ENCODE assay signal across 8 cellular contexts in genomic region chr17:68197091-68197996, GRCh38. TPM values are rescaled to one million over a fixed set of nuclear protein-coding genes. Genes with fewer than 3 reads are reported as not detected.
DNase-seq lines count a peak whose midpoint lies in the region; ATAC-seq, FAIRE-seq and TF ChIP-seq lines count a peak whose summit lies in the region.

No MANE protein-coding gene starts in this region.

- H2BK15ac ChIP-seq in H1 (ENCODE audit: low read length): no peak overlapping the region

- H3K79me2 ChIP-seq in H1 (ENCODE audit: control insufficient read depth in 1 of 2, insufficient read depth in 2 of 2, low read length in 2 of 2): no peaks in the 10 kb centered on the region
- H3K79me2 ChIP-seq in parathyroid adenoma: no peaks in the 10 kb centered on the region

- H2BK120ac ChIP-seq in H1 (replicated peaks; ENCODE audit: low read depth, low read length): no peak overlapping the region

- H4K5ac ChIP-seq in H1 (ENCODE audit: insufficient read length, low read depth, low read length): no peak overlapping the region

- H2BK12ac ChIP-seq in H1 (ENCODE audit: low read depth, low read length): no peak overlapping the region

- TF ChIP-seq POLR2A in H1 (IDR thresholded peaks at IDR 0.05; ENCODE audit: control extremely low read depth in 1 of 2, low read depth in 2 of 2, low read length in 2 of 2): no peak

- no peaks in the 10 kb centered on the region for H3K79me1 ChIP-seq in H1 (ENCODE audit: low read depth, low read length)

- WGBS in H1 (ENCODE audit: extremely low coverage in 1 of 2, insufficient coverage in 1 of 2, insufficient read length in 1 of 2, insufficient replicate concordance in 2 of 2, low coverage in 1 of 2, low lambda C conversion rate in 2 of 2, missing lambda C conversion rate in 1 of 2), 2 experiments: 3% methylated on average over 29 of the region's 53 CpGs; no CpG with 5 or more reads in 1 of the 2 experiments

- in situ Hi-C loops in ACHN (cut with HindIII; ENCODE audit: low pct_ligation_motif_present, low pct_unique_long_range_greater_than_20kb, low sequenced_read_pairs): no loop called here

- H3K4me1 ChIP-seq in SJCRH30 (peaks cover 6% of the 10 kb centered on the region; the same call in 1 of the 2 replicates), H1 (replicated peaks in 1 of 4; ENCODE audit: control insufficient read depth in 3 of 4, insufficient read depth in 4 of 4, low read length in 3 of 4) (peaks cover 8 to 28% (median 15%) of the 10 kb centered on the region in 4 experiments), parathyroid adenoma (no peaks in the 10 kb centered on the region)

- 0 out of 2 replicates have a peak, but pooled peaks cover 9% of the 10 kb centered on the region for H3K27me3 ChIP-seq in SJCRH30
- peaks cover 53 to 80% (median 67%) of the 10 kb centered on the region in 4 experiments for H3K27me3 ChIP-seq in H1 (replicated peaks in 1 of 4; ENCODE audit: control insufficient read depth in 3 of 4, extremely low read depth in 1 of 4, insufficient read depth in 3 of 4, low read length in 3 of 4)
- peaks cover 3% of the 10 kb centered on the region for H3K27me3 ChIP-seq in parathyroid adenoma (ENCODE audit: control insufficient read depth, insufficient read depth, low read length)

- TF ChIP-seq EP300 in H1 (IDR thresholded peaks at IDR 0.05; ENCODE audit: borderline replicate concordance in 1 of 2, low read depth in 2 of 2, low read length in 2 of 2): no peak

- H3K9ac ChIP-seq in H1 (replicated peaks in 1 of 4; ENCODE audit: extremely low read depth in 1 of 4, low read depth in 3 of 4, low read length in 3 of 4): no peak overlapping the region
- no peak overlapping the region for H3K9ac ChIP-seq in parathyroid adenoma

- no peaks in the 10 kb centered on the region for H3K36me3 ChIP-seq in SJCRH30
- H3K36me3 ChIP-seq in H1 (ENCODE audit: control insufficient read depth in 2 of 4, insufficient read depth in 4 of 4, low read length in 3 of 4): peaks cover 0 to 7% (median 0%) of the 10 kb centered on the region in 4 experiments; a peak in 1 of 8 replicates
- no peaks in the 10 kb centered on the region for H3K36me3 ChIP-seq in parathyroid adenoma (ENCODE audit: control insufficient read depth, insufficient read depth, low read length)

- H2BK5ac ChIP-seq in H1 (ENCODE audit: low read depth, low read length): no peak overlapping the region

- no peak overlapping the region for H3K27ac ChIP-seq in SJCRH30
- H3K27ac ChIP-seq in H1 (ENCODE audit: low read depth, low read length): no peak overlapping the region
- no peak overlapping the region for H3K27ac ChIP-seq in parathyroid adenoma

- no peak overlapping the region for H4K91ac ChIP-seq in H1 (replicated peaks; ENCODE audit: insufficient read length, low read length)

- H4K8ac ChIP-seq in H1 (ENCODE audit: extremely low read depth, insufficient read depth, low read length): no peak overlapping the region

- POLR2A ChIA-PET in H1 (lab: Charles Lee; ENCODE audit: partially characterized antibody): interaction anchor here (1.2 to 2.5 kb wide), 5 partner anchors 8 to 150 kb away, joined by 3 to 10 read pairs (median 3); no protein-coding TSS in a partner anchor

- no peak for TF ChIP-seq CTCF in GM12864 (IDR thresholded peaks at IDR 0.05; ENCODE audit: low read depth, low read length, missing control alignments)
- no peak for TF ChIP-seq CTCF in H1 (IDR thresholded peaks at IDR 0.05; ENCODE audit: control extremely low read depth in 1 of 3, insufficient read depth in 1 of 3, low read depth in 1 of 3, low read length in 3 of 3)
- no peak for TF ChIP-seq CTCF in parathyroid adenoma (IDR thresholded peaks at IDR 0.05)

- H4K20me1 ChIP-seq in H1 (replicated peaks in 1 of 2; ENCODE audit: control insufficient read depth in 1 of 2, insufficient read depth in 2 of 2, low read length in 2 of 2): peaks cover 3 to 15% of the 10 kb centered on the region in 2 experiments

- H3K9me3 ChIP-seq in SJCRH30 (replicated peaks): no peaks in the 10 kb centered on the region
- H3K9me3 ChIP-seq in H1 (ENCODE audit: insufficient read depth in 2 of 2, low read depth in 1 of 2, low read length in 1 of 2): peaks cover 0 to 2% of the 10 kb centered on the region in 2 experiments; a peak in 1 of 4 replicates
- H3K9me3 ChIP-seq in parathyroid adenoma (ENCODE audit: control insufficient read depth, low read length): no peaks in the 10 kb centered on the region

- H2AK5ac ChIP-seq in H1 (ENCODE audit: low read depth, low read length): no peak overlapping the region

- H3K4me3 ChIP-seq in GM12864 (ENCODE audit: low read depth, low read length) (peak overlapping the region; percentile 45), SJCRH30 (peak overlapping the region; percentile 50), H1 (ENCODE audit: extremely low read depth in 1 of 4, insufficient read depth in 2 of 4, low read depth in 3 of 4, low read length in 4 of 4) (peak overlapping the region; percentile 25 to 61 (median 42)), parathyroid adenoma (ENCODE audit: low read depth, low read length) (peak overlapping the region; percentile 16)

- TF ChIP-seq RAD21 in H1 (IDR thresholded peaks at IDR 0.05 in 1 of 2, conservative IDR thresholded peaks at IDR 0.05 in 1 of 2; ENCODE audit: low read depth in 2 of 2, low read length in 2 of 2): no peak

- no peak overlapping the region for H3K23ac ChIP-seq in H1 (ENCODE audit: insufficient read length)

- H3K4ac ChIP-seq in H1 (replicated peaks; ENCODE audit: insufficient read length, low read depth, low read length): no peak overlapping the region

- H3K56ac ChIP-seq in H1 (replicated peaks; ENCODE audit: insufficient read length, low read depth, low read length): no peak overlapping the region

- H3K18ac ChIP-seq in H1 (ENCODE audit: extremely low read depth, low read length): no peak overlapping the region

- H2AFZ ChIP-seq in H1 (ENCODE audit: low read length) (no peak overlapping the region), parathyroid adenoma (peak overlapping the region; percentile 45)

- FAIRE-seq in H1 (lab: Jason Lieb, UNC): no peak

- DNase-seq in GM12864 (ENCODE audit: low read depth) (no peak), SJCRH30 (peak; percentile 44 to 55), H1 (ENCODE audit: low read depth in 1 of 2, low spot score in 2 of 2) (peak in 1 of 2 experiments; percentile 75), ACHN (no peak), AG20443 (ENCODE audit: low spot score) (no peak)
- DNase-seq in activated CD4-positive, CD25-positive, alpha-beta regulatory T cell treated with anti-CD3 and anti-CD28 coated beads, Interleukin-2, amount 50 U/mL, for 72 hours: no peak

- H3K4me2 ChIP-seq in H1 (ENCODE audit: insufficient read depth in 1 of 2, low read depth in 2 of 2, low read length in 2 of 2): peak overlapping the region; percentile 75 to 93
- peak overlapping the region; percentile 58 for H3K4me2 ChIP-seq in parathyroid adenoma (ENCODE audit: low read length)

- H3K23me2 ChIP-seq in H1 (ENCODE audit: low read depth, low read length): peaks cover 8% of the 10 kb centered on the region; the same call in 1 of the 2 replicates

- ATAC-seq in GM21825 (IDR thresholded peaks at IDR 0.05; ENCODE audit: unreplicated experiment): no peak

- H3K14ac ChIP-seq in H1 (ENCODE audit: insufficient read length): no peak overlapping the region

- H2BK20ac ChIP-seq in H1 (ENCODE audit: low read length): no peak overlapping the region

- CTCF ChIA-PET in H1 (lab: Charles Lee; ENCODE audit: partially characterized antibody): interaction anchor here (0.8 to 1.6 kb wide), 5 partner anchors 11 to 202 kb away, joined by 3 to 12 read pairs (median 4); no protein-coding TSS in a partner anchor

TF ChIP-seq in H1, 55 proteins besides CTCF, POLR2A, EP300 and RAD21:
- TF ChIP-seq MAX (IDR thresholded peaks at IDR 0.05): peak; percentile 33; the same call in 1 of the 2 replicates
- TF ChIP-seq SUZ12 (IDR thresholded peaks at IDR 0.05; ENCODE audit: low read length): peak; percentile 23; the same call in 1 of the 2 replicates
- peak; percentile 34 for TF ChIP-seq KDM4A (IDR thresholded peaks at IDR 0.05; ENCODE audit: low read depth, low read length, severe bottlenecking)
- peak; percentile 42 for TF ChIP-seq EZH2 (IDR thresholded peaks at IDR 0.05; ENCODE audit: low read depth, low read length, severe bottlenecking)
- TF ChIP-seq RXRA (IDR thresholded peaks at IDR 0.05; ENCODE audit: insufficient read depth, low read depth, low read length): no peak
- no peak for TF ChIP-seq RFX5 (IDR thresholded peaks at IDR 0.05; ENCODE audit: borderline replicate concordance, low read depth, low read length)

RNA-seq across cellular contexts. Expression of gene AMZ2, which starts 50.5 kb away (rescaled TPM):
- total RNA-seq in SJCRH30 (2014; rRNA removed; shearing (Covaris generic)): 102 and 105 TPM in 2 replicates
- total RNA-seq in H1 (2021; fragmentation: NEBNext Ultra II Directional; extraction: Animal tissue kit (Norgen Biotek cat#: 25700)): 66.4 and 71.0 TPM in 2 replicates
- polyA plus RNA-seq in H1 (2011; rRNA removed): 37.7 and 49.5 TPM in 2 replicates
- polyA plus RNA-seq in H1 (2011; cell fraction: cytosol; rRNA removed): 51.8 TPM
- polyA plus RNA-seq in H1 (2011; cell fraction: nucleus; rRNA removed): 33.2 TPM
- 41.9 to 66.4 TPM (median 42.7 TPM) in 4 replicates for polyA plus RNA-seq in H1 (2012, experiment 1 of 2)
- polyA plus RNA-seq in H1 (2012, experiment 2 of 2): 27.4 TPM
- polyA plus RNA-seq in H1 (2013, experiment 1 of 2): 104 TPM
- 114 TPM for polyA plus RNA-seq in H1 (2013, experiment 2 of 2)
- 21.5 and 37.8 TPM in 2 replicates for polyA minus RNA-seq in H1 (2011; rRNA and poly(A)+ RNA removed)
- polyA minus RNA-seq in H1 (2011; cell fraction: cytosol; rRNA and poly(A)+ RNA removed): 12.8 TPM
- 31.9 TPM for polyA minus RNA-seq in H1 (2011; cell fraction: nucleus; rRNA and poly(A)+ RNA removed)

Comparison
In these comparisons a context has a peak if more than half of its experiments do, and no peak if none do; other contexts are left out.
1. DNase-seq: peak in SJCRH30 (2 of 2); none in GM12864 (single experiment), ACHN (single experiment), activated CD4-positive, CD25-positive, alpha-beta regulatory T cell treated with anti-CD3 and anti-CD28 coated beads, Interleukin-2, amount 50 U/mL, for 72 hours (single experiment) and AG20443 (single experiment).
2. Peak in every context shown above with its lines, with median percentiles within 50 percentile points of each other: H3K4me3 ChIP-seq.